Comparison of ENCODE assay signal across 12 cellular contexts in genomic region chr7:117827861-117828260, GRCh38. TPM values are rescaled to one million over a fixed set of nuclear protein-coding genes. Genes with fewer than 3 reads are reported as not detected.
A peak's percentile ranks its signal among the peaks of the same experiment; 100 is the strongest.
DNase-seq lines count a peak whose midpoint lies in the region; ATAC-seq and TF ChIP-seq lines count a peak whose summit lies in the region.
"Had no signal": no experiment of that assay in that cellular context is flagged by ENCODE, and none has a peak within 500 bp of the region (broad histone marks: within the 10 kb centered on the region; RNA-seq: fewer than 3 reads in every experiment).

No MANE protein-coding gene starts in this region.

- peak overlapping the region; percentile 72 for H2BK5ac ChIP-seq in IMR-90 (ENCODE audit: low read depth, low read length, poor library complexity, severe bottlenecking)

- no peaks in the 10 kb centered on the region for H3K36me3 ChIP-seq in IMR-90 (ENCODE audit: control insufficient read depth, insufficient read depth, low read length)

- BruUV-seq in IMR-90 (replicated peaks; lab: Mats Ljungman, UMichigan), result no TSS peak

- H3K56ac ChIP-seq in IMR-90 (ENCODE audit: extremely low read depth, insufficient read depth, low read length), result peak overlapping the region; percentile 30; the same call in 1 of the 2 replicates

- H4K8ac ChIP-seq in IMR-90 (ENCODE audit: low read depth in 2 of 2, low read length in 2 of 2), result 0 out of 4 replicates have a peak overlapping the region, but pooled peaks of 1 of the 2 experiments have one; percentile 79

- TF ChIP-seq CTCF in AG04450 (IDR thresholded peaks at IDR 0.05; ENCODE audit: low read depth, low read length) (no peak), IMR-90 (conservative IDR thresholded peaks at IDR 0.05; ENCODE audit: low read depth, low read length) (no peak), astrocyte of the spinal cord (IDR thresholded peaks at IDR 0.05; ENCODE audit: low read depth, low read length) (no peak)

- POLR2A ChIA-PET in AG04450 (lab: Yijun Ruan, JAX) (no interaction called here), IMR-90 (lab: Charles Lee; ENCODE audit: unreplicated experiment) (no interaction called here)

- H2BK15ac ChIP-seq in IMR-90 (ENCODE audit: low read depth, low read length), result no peak overlapping the region

- H4K20me1 ChIP-seq in IMR-90 (ENCODE audit: insufficient read depth, low read length), result peaks cover 4% of the 10 kb centered on the region; the same call in 1 of the 2 replicates

- H3K27ac Mint-ChIP-seq in stimulated activated effector memory CD8-positive, alpha-beta T cell treated with anti-CD3 and anti-CD28 coated beads, Interleukin-12 subunit alpha, Interleukin-12 subunit beta, amount 100 ng/mL, for 72 hours, result no peak overlapping the region
- H3K27ac Mint-ChIP-seq: activated T-cell treated with anti-CD3 and anti-CD28 coated beads, Interleukin-2, amount 50 U/mL, for 72 hours; endodermal cell; T-helper 1 cell treated with Interleukin-12 subunit alpha and Interleukin-12 subunit beta and Interleukin-4 antibody, amounts not matched to agents 30 μg/mL and 1 μg/mL, for 36 hours had no signal

- peak; percentile 68 for DNase-seq in AG04450 (ENCODE audit: low read depth, low spot score)
- peak; percentile 91 for DNase-seq in IMR-90
- DNase-seq in astrocyte of the spinal cord (ENCODE audit: low read depth, low spot score), result peak; percentile 90
- DNase-seq in germinal center (ENCODE audit: low spot score), result no peak
- DNase-seq in stimulated activated effector memory CD8-positive, alpha-beta T cell treated with anti-CD3 and anti-CD28 coated beads, Interleukin-12 subunit alpha, Interleukin-12 subunit beta, amount 100 ng/mL, for 72 hours (ENCODE audit: low spot score in 2 of 2), result no peak
- DNase-seq: activated T-cell treated with anti-CD3 and anti-CD28 coated beads, Interleukin-2, amount 50 U/mL, for 72 hours; endodermal cell; NCI-H1930 had no signal

- no peak for TF ChIP-seq RAD21 in IMR-90 (IDR thresholded peaks at IDR 0.05; ENCODE audit: low read length)

- peak overlapping the region; percentile 71; the same call in 1 of the 2 replicates for H2BK120ac ChIP-seq in IMR-90 (ENCODE audit: low read depth, low read length)

- no peak overlapping the region for H2AK5ac ChIP-seq in IMR-90 (ENCODE audit: low read depth, low read length)

- H2AFZ ChIP-seq in IMR-90 (replicated peaks; ENCODE audit: low read length, poor library complexity), result no peak overlapping the region

- no peak overlapping the region for H3K23ac ChIP-seq in IMR-90 (ENCODE audit: low read depth, low read length)

- H3K4ac ChIP-seq in IMR-90 (ENCODE audit: low read depth, low read length), result peak overlapping the region; percentile 85; the same call in 1 of the 2 replicates

- peaks cover 3% of the 10 kb centered on the region for H3K9me3 Mint-ChIP-seq in stimulated activated effector memory CD8-positive, alpha-beta T cell treated with anti-CD3 and anti-CD28 coated beads, Interleukin-12 subunit alpha, Interleukin-12 subunit beta, amount 100 ng/mL, for 72 hours
- H3K9me3 Mint-ChIP-seq: endodermal cell; T-helper 1 cell treated with Interleukin-12 subunit alpha and Interleukin-12 subunit beta and Interleukin-4 antibody, amounts not matched to agents 30 μg/mL and 1 μg/mL, for 36 hours had no signal

- H3K36me3 Mint-ChIP-seq in stimulated activated effector memory CD8-positive, alpha-beta T cell treated with anti-CD3 and anti-CD28 coated beads, Interleukin-12 subunit alpha, Interleukin-12 subunit beta, amount 100 ng/mL, for 72 hours, result no peaks in the 10 kb centered on the region

- peak; percentile 78 for ATAC-seq in IMR-90 (ENCODE audit: low read depth)
- no peak for ATAC-seq in GM21367 (IDR thresholded peaks at IDR 0.05; ENCODE audit: unreplicated experiment)
- ATAC-seq in GM18873 (IDR thresholded peaks at IDR 0.05; ENCODE audit: low FRiP score, unreplicated experiment), result no peak
- ATAC-seq in stimulated activated effector memory CD8-positive, alpha-beta T cell treated with anti-CD3 and anti-CD28 coated beads, Interleukin-12 subunit alpha, Interleukin-12 subunit beta, amount 100 ng/mL, for 72 hours, result no peak
- ATAC-seq: activated T-cell treated with anti-CD3 and anti-CD28 coated beads, Interleukin-2, amount 50 U/mL, for 72 hours had no signal

- dilution Hi-C loops in IMR-90 (cut with HindIII; ENCODE audit: low sequenced_read_pairs, unreplicated experiment), result no loop called here

- H2BK20ac ChIP-seq in IMR-90 (ENCODE audit: low read depth, low read length), result peak overlapping the region; percentile 88; the same call in 1 of the 2 replicates

- H4K91ac ChIP-seq in IMR-90 (ENCODE audit: insufficient read depth, low read depth, low read length), result no peak overlapping the region

- H3K14ac ChIP-seq in IMR-90 (replicated peaks; ENCODE audit: low read depth, low read length), result no peak overlapping the region

- TF ChIP-seq POLR2A in IMR-90 (IDR thresholded peaks at IDR 0.05; ENCODE audit: low read depth, low read length), result no peak

- peaks cover 6% of the 10 kb centered on the region for H3K9me1 ChIP-seq in IMR-90 (ENCODE audit: insufficient read depth, low read length)

- no peak overlapping the region for H3K4me3 ChIP-seq in AG04450 (ENCODE audit: low read depth, low read length)
- H3K4me3 ChIP-seq in IMR-90 (ENCODE audit: insufficient read depth, low read depth, low read length), result no peak overlapping the region
- H3K4me3 ChIP-seq in astrocyte of the spinal cord (ENCODE audit: low read depth, low read length), result no peak overlapping the region

- H3K79me1 ChIP-seq in IMR-90 (ENCODE audit: low read depth in 1 of 2, low read length in 2 of 2), result peaks cover 0 to 18% of the 10 kb centered on the region in 2 experiments; a peak in 2 of 4 replicates

- peak overlapping the region; percentile 54 for H3K4me2 ChIP-seq in IMR-90 (ENCODE audit: low read depth, low read length)

- in situ Hi-C loops in IMR-90 (cut with MboI; ENCODE audit: low sequenced_read_pairs), result no loop called here
- in situ Hi-C loops in astrocyte of the spinal cord (cut with HindIII; ENCODE audit: low sequenced_read_pairs), result no loop called here

- peaks cover 10% of the 10 kb centered on the region for H3K4me1 ChIP-seq in IMR-90 (ENCODE audit: control insufficient read depth, insufficient read depth, low read length)

- H3K27ac ChIP-seq in AG04450 (ENCODE audit: low read depth, low read length), result peak overlapping the region; percentile 49
- peak overlapping the region; percentile 79; the same call in 1 of the 2 replicates for H3K27ac ChIP-seq in IMR-90 (ENCODE audit: insufficient read depth, low read length)
- peak overlapping the region; percentile 53 for H3K27ac ChIP-seq in layer of hippocampus (ENCODE audit: low read depth, low read length)

- no CpG with 5 or more reads among the region's 2 CpGs for WGBS in IMR-90 (ENCODE audit: extremely low coverage in 2 of 2, insufficient read length in 1 of 2), 2 experiments

- no peak overlapping the region for H2AK9ac ChIP-seq in IMR-90 (replicated peaks; ENCODE audit: low read depth, low read length, poor library complexity)

- no peaks in the 10 kb centered on the region for H3K9me3 ChIP-seq in AG04450 (ENCODE audit: control insufficient read depth, insufficient read depth, low read length)
- no peaks in the 10 kb centered on the region for H3K9me3 ChIP-seq in IMR-90 (ENCODE audit: control insufficient read depth, insufficient read depth, low read length)

- CTCF ChIA-PET in AG04450 (lab: Charles Lee) (interaction anchor here (1.5 to 2.1 kb wide), 2 partner anchors 49 to 78 kb away, joined by 3 to 7 read pairs; no protein-coding TSS in a partner anchor), IMR-90 (lab: Yijun Ruan, JAX) (no interaction called here)

- no peaks in the 10 kb centered on the region for H3K27me3 ChIP-seq in AG04450 (ENCODE audit: control insufficient read depth, insufficient read depth, low read length)
- no peaks in the 10 kb centered on the region for H3K27me3 ChIP-seq in IMR-90 (ENCODE audit: control insufficient read depth, insufficient read depth, low read length)
- no peaks in the 10 kb centered on the region for H3K27me3 ChIP-seq in layer of hippocampus (ENCODE audit: control insufficient read depth, insufficient read depth, low read length)

- H3K9ac ChIP-seq in IMR-90 (ENCODE audit: low read depth, low read length), result no peak overlapping the region

- H3K4me3 Mint-ChIP-seq in stimulated activated effector memory CD8-positive, alpha-beta T cell treated with anti-CD3 and anti-CD28 coated beads, Interleukin-12 subunit alpha, Interleukin-12 subunit beta, amount 100 ng/mL, for 72 hours, result no peak overlapping the region
- H3K4me3 Mint-ChIP-seq: activated T-cell treated with anti-CD3 and anti-CD28 coated beads, Interleukin-2, amount 50 U/mL, for 72 hours; endodermal cell; T-helper 1 cell treated with Interleukin-12 subunit alpha and Interleukin-12 subunit beta and Interleukin-4 antibody, amounts not matched to agents 30 μg/mL and 1 μg/mL, for 36 hours had no signal

- H3K18ac ChIP-seq in IMR-90 (ENCODE audit: low read depth, low read length), result no peak overlapping the region; the same call in 1 of the 2 replicates

- H4K5ac ChIP-seq in IMR-90 (ENCODE audit: low read depth, low read length), result no peak overlapping the region

- intact Hi-C loops in IMR-90 (cut with micrococcal nuclease), result loop anchor here (2.0 kb wide), 1 partner anchor 17 kb away; no protein-coding TSS in a partner anchor

- H3K4me1 Mint-ChIP-seq in stimulated activated effector memory CD8-positive, alpha-beta T cell treated with anti-CD3 and anti-CD28 coated beads, Interleukin-12 subunit alpha, Interleukin-12 subunit beta, amount 100 ng/mL, for 72 hours, result no peaks in the 10 kb centered on the region

TF ChIP-seq in IMR-90, 13 proteins besides CTCF, POLR2A, EP300 and RAD21:
- 0 out of 2 replicates have a peak, but pooled peaks have one; percentile 34 for TF ChIP-seq BHLHE40 (IDR thresholded peaks at IDR 0.05; ENCODE audit: low read depth, low read length)
- no peak for TF ChIP-seq SMC3 (IDR thresholded peaks at IDR 0.05; ENCODE audit: low read depth, low read length)
- TF ChIP-seq FOS (IDR thresholded peaks at IDR 0.05; ENCODE audit: low read depth, low read length), result peak; percentile 90

RNA-seq across cellular contexts. Expression of gene CTTNBP2, which starts 45.4 kb away (rescaled TPM):
- polyA plus RNA-seq in AG04450 (2011; rRNA removed), result 10.7 and 14.4 TPM in 2 replicates
- 18.5 and 28.7 TPM in 2 replicates for polyA minus RNA-seq in AG04450 (2011; rRNA and poly(A)+ RNA removed)
- 11.3 and 11.4 TPM in 2 replicates for total RNA-seq in IMR-90 (2012; rRNA removed)
- polyA plus RNA-seq in IMR-90 (2012; rRNA removed), result 6.6 and 7.1 TPM in 2 replicates
- 1.9 and 3.6 TPM in 2 replicates for polyA plus RNA-seq in IMR-90 (2012; cell fraction: cytosol; rRNA removed)
- polyA plus RNA-seq in IMR-90 (2012; cell fraction: nucleus; rRNA removed; ENCODE audit: low replicate concordance), result 6.9 and 28.6 TPM in 2 replicates
- total RNA-seq: activated T-cell treated with anti-CD3 and anti-CD28 coated beads, Interleukin-2, amount 50 U/mL, for 72 hours had no signal

Comparison
In these comparisons a context has a peak if more than half of its experiments do, and no peak if none do; other contexts are left out.
1. DNase-seq: peak in AG04450 (single experiment), IMR-90 (single experiment) and astrocyte of the spinal cord (single experiment); none in germinal center (single experiment) and stimulated activated effector memory CD8-positive, alpha-beta T cell treated with anti-CD3 and anti-CD28 coated beads, Interleukin-12 subunit alpha, Interleukin-12 subunit beta, amount 100 ng/mL, for 72 hours (0 of 2).
2. Peak in every context shown above with its lines, with median percentiles within 50 percentile points of each other: H3K27ac ChIP-seq.